Comparison of ENCODE assay signal across 11 cellular contexts in genomic region chr18:7273301-7273911, GRCh38. TPM values are rescaled to one million over a fixed set of nuclear protein-coding genes. Genes with fewer than 3 reads are reported as not detected.
DNase-seq lines count a peak whose midpoint lies in the region; ATAC-seq and TF ChIP-seq lines count a peak whose summit lies in the region.
"Had no signal": no experiment of that assay in that cellular context is flagged by ENCODE, and none has a peak within 500 bp of the region (broad histone marks: within the 10 kb centered on the region; RNA-seq: fewer than 3 reads in every experiment).

No MANE protein-coding gene starts in this region.

- TF ChIP-seq CTCF in PC-3 (conservative IDR thresholded peaks at IDR 0.05; ENCODE audit: low read depth, low read length) (no peak), osteocyte (IDR thresholded peaks at IDR 0.05) (no peak)

- H3K36me3 Mint-ChIP-seq in osteocyte (ENCODE audit: unreplicated experiment) = no peaks in the 10 kb centered on the region
- H3K36me3 Mint-ChIP-seq: immature natural killer cell had no signal

- peaks cover 18% of the 10 kb centered on the region for H3K4me1 ChIP-seq in PC-3 (ENCODE audit: insufficient read depth, low read length)
- H3K4me1 ChIP-seq: BLaER1 had no signal

- POLR2A ChIA-PET in PC-3 (lab: Charles Lee; ENCODE audit: unreplicated experiment) = interaction anchor here (0.5 kb wide), 2 partner anchors 321 to 443 kb away, joined by 3 to 5 read pairs; no protein-coding TSS in a partner anchor

- no peaks in the 10 kb centered on the region for H3F3A ChIP-seq in PC-3 (ENCODE audit: low read length, unreplicated experiment)

- no peak overlapping the region for H3K4me3 ChIP-seq in PC-3 (ENCODE audit: low read length)
- H3K4me3 ChIP-seq: BLaER1 had no signal

- ATAC-seq in PC-3 = peak; percentile 79

- no peak overlapping the region for H3K9ac ChIP-seq in PC-3 (ENCODE audit: low read length)
- H3K9ac ChIP-seq: BLaER1 had no signal

- H3K9me3 ChIP-seq in PC-3 (ENCODE audit: low read length) = no peaks in the 10 kb centered on the region
- H3K9me3 ChIP-seq: BLaER1 had no signal

- no peaks in the 10 kb centered on the region for H3K9me2 ChIP-seq in PC-3 (replicated peaks; ENCODE audit: low read length)

- no peaks in the 10 kb centered on the region for H3K36me3 ChIP-seq in PC-3 (ENCODE audit: low read depth, low read length)
- H3K36me3 ChIP-seq: BLaER1 had no signal

- H3K79me2 ChIP-seq in PC-3 (ENCODE audit: low read length) = no peaks in the 10 kb centered on the region

- CTCF ChIA-PET in PC-3 (lab: Charles Lee) = interaction anchor here (0.7 to 1.6 kb wide), 6 partner anchors 179 to 1235 kb away, joined by 3 to 14 read pairs (median 6); partner anchors contain the start of gene PTPRM

- peaks cover 9% of the 10 kb centered on the region for H3K27me3 Mint-ChIP-seq in osteocyte (ENCODE audit: unreplicated experiment)

- peak overlapping the region; percentile 53 for H3K27ac Mint-ChIP-seq in osteocyte (ENCODE audit: unreplicated experiment)
- H3K27ac Mint-ChIP-seq: immature natural killer cell had no signal

- peak overlapping the region; percentile 24 for H3K4me2 ChIP-seq in PC-3 (ENCODE audit: low read length)
- H3K4me2 ChIP-seq: BLaER1 had no signal

- H3K4me1 Mint-ChIP-seq in osteocyte (ENCODE audit: unreplicated experiment) = peaks cover 17% of the 10 kb centered on the region
- H3K4me1 Mint-ChIP-seq: immature natural killer cell had no signal

- DNase-seq in AG08395 (ENCODE audit: low spot score) (peak; percentile 54), PC-3 (peak; percentile 91), fibroblast of the conjunctiva (ENCODE audit: low read depth) (peak; percentile 41), osteocyte (ENCODE audit: extremely low spot score, unreplicated experiment) (no peak), NK-92 (lab: John Stamatoyannopoulos, UW; ENCODE audit: unreplicated experiment) (no peak), cerebellum (ENCODE audit: low spot score) (no peak), NCI-H1105 treated with DMSO at 0.1 percent for 48 hours (lab: John Stamatoyannopoulos, UW) (no peak), SHP77 (lab: John Stamatoyannopoulos, UW) (no peak)
- DNase-seq: immature natural killer cell, NCI-H774 had no signal

- H3K4me3 Mint-ChIP-seq in osteocyte (ENCODE audit: unreplicated experiment) = no peak overlapping the region
- H3K4me3 Mint-ChIP-seq: immature natural killer cell had no signal

- peak overlapping the region; percentile 26 for H3K27ac ChIP-seq in PC-3 (ENCODE audit: low read length)
- H3K27ac ChIP-seq: BLaER1 had no signal

- intact Hi-C loops in PC-3 (cut with micrococcal nuclease) = loop anchor here (2.0 to 10.0 kb wide), 5 partner anchors 354 to 1111 kb away; no protein-coding TSS in a partner anchor

- peaks cover 3% of the 10 kb centered on the region; the same call in 1 of the 2 replicates for H3K27me3 ChIP-seq in PC-3 (ENCODE audit: low read length)
- H3K27me3 ChIP-seq: BLaER1 had no signal

- no peaks in the 10 kb centered on the region for H4K20me1 ChIP-seq in PC-3 (ENCODE audit: low read length)
- H4K20me1 ChIP-seq: BLaER1 had no signal

- no TSS peak for BruUV-seq in PC-3 (replicated peaks; lab: Mats Ljungman, UMichigan)

- peaks cover 3% of the 10 kb centered on the region for H3K9me3 Mint-ChIP-seq in osteocyte (ENCODE audit: unreplicated experiment)

- H2AFZ ChIP-seq in PC-3 (ENCODE audit: low read length) = peak overlapping the region; percentile 77

RNA-seq across cellular contexts. Expression of gene LRRC30, which starts 42.5 kb away (rescaled TPM):
- not detected in 2 replicates for total RNA-seq in PC-3 (2014; rRNA removed)
- total RNA-seq in osteocyte = not detected in 2 replicates
- total RNA-seq in cerebellum = not detected

Comparison
In these comparisons a context has a peak if more than half of its experiments do, and no peak if none do; other contexts are left out.
1. DNase-seq: peak in AG08395 (single experiment), PC-3 (single experiment) and fibroblast of the conjunctiva (single experiment); none in osteocyte (single experiment), NK-92 (single experiment), cerebellum (single experiment), NCI-H1105 treated with DMSO at 0.1 percent for 48 hours (single experiment) and SHP77 (0 of 2).